8 cellular contexts compared by ENCODE assay signal in genomic region chr14:100662850-100663527, GRCh38.
DNase-seq lines count a peak whose midpoint lies in the region; ATAC-seq and TF ChIP-seq lines count a peak whose summit lies in the region.

No MANE protein-coding gene starts in this region.

- peaks cover 12% of the 10 kb centered on the region for H3K27me3 Mint-ChIP-seq in activated T-cell treated with anti-CD3 and anti-CD28 coated beads, Interleukin-2, amount 50 U/mL, for 24 hours
- H3K27me3 Mint-ChIP-seq in neural progenitor cell (ENCODE audit: insufficient read depth, low read depth) (peaks cover 25% of the 10 kb centered on the region), type B pancreatic cell (peaks cover 16% of the 10 kb centered on the region)

- DNase-seq in GM20000 (ENCODE audit: low spot score): peak; percentile 82
- peak; percentile 71 for DNase-seq in activated T-cell treated with anti-CD3 and anti-CD28 coated beads, Interleukin-2, amount 50 U/mL, for 24 hours
- DNase-seq in fibroblast of mammary gland (ENCODE audit: low read depth): peak; percentile 64
- peak; percentile 81 for DNase-seq in neural progenitor cell (ENCODE audit: low spot score)
- DNase-seq in type B pancreatic cell (ENCODE audit: extremely low spot score, unreplicated experiment): peak; percentile 82

- H3K27me3 ChIP-seq in BLaER1 (no peaks in the 10 kb centered on the region), OCI-LY1 (ENCODE audit: insufficient read depth, low read length) (no peaks in the 10 kb centered on the region), neural progenitor cell (no peaks in the 10 kb centered on the region)

- no peaks in the 10 kb centered on the region for H3K36me3 ChIP-seq in BLaER1
- no peaks in the 10 kb centered on the region for H3K36me3 ChIP-seq in OCI-LY1 (ENCODE audit: insufficient read depth, low read length)
- H3K36me3 ChIP-seq in neural progenitor cell: no peaks in the 10 kb centered on the region

- H3K36me3 Mint-ChIP-seq in activated T-cell treated with anti-CD3 and anti-CD28 coated beads, Interleukin-2, amount 50 U/mL, for 24 hours (ENCODE audit: low read depth): no peaks in the 10 kb centered on the region
- no peaks in the 10 kb centered on the region for H3K36me3 Mint-ChIP-seq in neural progenitor cell
- no peaks in the 10 kb centered on the region for H3K36me3 Mint-ChIP-seq in type B pancreatic cell

- TF ChIP-seq CTCF in GM20000 (IDR thresholded peaks at IDR 0.05; ENCODE audit: extremely low read depth, missing control alignments) (peak; percentile 73), OCI-LY1 (IDR thresholded peaks at IDR 0.05; ENCODE audit: low read length) (peak; percentile 89), fibroblast of mammary gland (conservative IDR thresholded peaks at IDR 0.05; ENCODE audit: control insufficient read depth, insufficient read depth, low read depth, low read length) (peak; percentile 89), neural progenitor cell (IDR thresholded peaks at IDR 0.05) (peak; percentile 99), type B pancreatic cell (conservative IDR thresholded peaks at IDR 0.05) (peak; percentile 97)

- H3K4me3 Mint-ChIP-seq in activated T-cell treated with anti-CD3 and anti-CD28 coated beads, Interleukin-2, amount 50 U/mL, for 24 hours: no peak overlapping the region
- no peak overlapping the region for H3K4me3 Mint-ChIP-seq in neural progenitor cell
- H3K4me3 Mint-ChIP-seq in type B pancreatic cell: no peak overlapping the region

- H3K4me2 ChIP-seq in BLaER1 (peak overlapping the region; percentile 48), OCI-LY1 (ENCODE audit: low read length) (no peak overlapping the region), neural progenitor cell (no peak overlapping the region)

- no peaks in the 10 kb centered on the region for H3K9me3 ChIP-seq in BLaER1
- H3K9me3 ChIP-seq in OCI-LY1 (ENCODE audit: low read length): no peaks in the 10 kb centered on the region
- no peaks in the 10 kb centered on the region for H3K9me3 ChIP-seq in neural progenitor cell (ENCODE audit: low read depth)

- H2AFZ ChIP-seq in OCI-LY1 (ENCODE audit: low read length) (no peak overlapping the region), neural progenitor cell (replicated peaks) (no peak overlapping the region)

- H3F3A ChIP-seq in OCI-LY1 (ENCODE audit: insufficient read depth, low read length) (no peaks in the 10 kb centered on the region), neural progenitor cell (ENCODE audit: low read depth) (peaks cover 7% of the 10 kb centered on the region)

- H3K79me2 ChIP-seq in OCI-LY1 (ENCODE audit: insufficient read depth, low read length) (no peaks in the 10 kb centered on the region), neural progenitor cell (ENCODE audit: low read depth) (no peaks in the 10 kb centered on the region)

- no peaks in the 10 kb centered on the region for H3K9me2 ChIP-seq in OCI-LY1 (ENCODE audit: low read depth, low read length)

- no peak overlapping the region for H3K27ac Mint-ChIP-seq in activated T-cell treated with anti-CD3 and anti-CD28 coated beads, Interleukin-2, amount 50 U/mL, for 24 hours
- H3K27ac Mint-ChIP-seq in neural progenitor cell (no peak overlapping the region), type B pancreatic cell (no peak overlapping the region)

- ATAC-seq in HG03095 (IDR thresholded peaks at IDR 0.05; ENCODE audit: unreplicated experiment): no peak

- H3K4me3 ChIP-seq in BLaER1: no peak overlapping the region
- H3K4me3 ChIP-seq in OCI-LY1 (ENCODE audit: low read depth, low read length, poor library complexity, severe bottlenecking): no peak overlapping the region
- H3K4me3 ChIP-seq in fibroblast of mammary gland (ENCODE audit: control insufficient read depth, low read depth, low read length): no peak overlapping the region
- H3K4me3 ChIP-seq in neural progenitor cell: no peak overlapping the region

- H4K20me1 ChIP-seq in BLaER1 (no peaks in the 10 kb centered on the region), OCI-LY1 (ENCODE audit: insufficient read depth, low read length) (no peaks in the 10 kb centered on the region), neural progenitor cell (ENCODE audit: low read depth) (no peaks in the 10 kb centered on the region)

- peaks cover 2% of the 10 kb centered on the region for H3K4me1 Mint-ChIP-seq in activated T-cell treated with anti-CD3 and anti-CD28 coated beads, Interleukin-2, amount 50 U/mL, for 24 hours (ENCODE audit: low read depth)
- peaks cover 28% of the 10 kb centered on the region for H3K4me1 Mint-ChIP-seq in neural progenitor cell
- H3K4me1 Mint-ChIP-seq in type B pancreatic cell (ENCODE audit: unreplicated experiment): peaks cover 11% of the 10 kb centered on the region

- H3K4me1 ChIP-seq in BLaER1 (peaks cover 17% of the 10 kb centered on the region), OCI-LY1 (ENCODE audit: insufficient read depth, low read length, severe bottlenecking) (no peaks in the 10 kb centered on the region), neural progenitor cell (peaks cover 19% of the 10 kb centered on the region)

- no peak overlapping the region for H3K27ac ChIP-seq in BLaER1
- no peak overlapping the region for H3K27ac ChIP-seq in OCI-LY1 (ENCODE audit: low read depth, low read length, poor library complexity, severe bottlenecking)
- H3K27ac ChIP-seq in neural progenitor cell: no peak overlapping the region

- no peaks in the 10 kb centered on the region for H3K9me3 Mint-ChIP-seq in activated T-cell treated with anti-CD3 and anti-CD28 coated beads, Interleukin-2, amount 50 U/mL, for 24 hours
- H3K9me3 Mint-ChIP-seq in neural progenitor cell (peaks cover 2% of the 10 kb centered on the region), type B pancreatic cell (no peaks in the 10 kb centered on the region)

- no peak overlapping the region for H3K9ac ChIP-seq in BLaER1
- H3K9ac ChIP-seq in OCI-LY1 (ENCODE audit: low read length): no peak overlapping the region
- H3K9ac ChIP-seq in neural progenitor cell: no peak overlapping the region
